Comparison of ENCODE assay signal across 10 cellular contexts in the genomic region with DNA sequence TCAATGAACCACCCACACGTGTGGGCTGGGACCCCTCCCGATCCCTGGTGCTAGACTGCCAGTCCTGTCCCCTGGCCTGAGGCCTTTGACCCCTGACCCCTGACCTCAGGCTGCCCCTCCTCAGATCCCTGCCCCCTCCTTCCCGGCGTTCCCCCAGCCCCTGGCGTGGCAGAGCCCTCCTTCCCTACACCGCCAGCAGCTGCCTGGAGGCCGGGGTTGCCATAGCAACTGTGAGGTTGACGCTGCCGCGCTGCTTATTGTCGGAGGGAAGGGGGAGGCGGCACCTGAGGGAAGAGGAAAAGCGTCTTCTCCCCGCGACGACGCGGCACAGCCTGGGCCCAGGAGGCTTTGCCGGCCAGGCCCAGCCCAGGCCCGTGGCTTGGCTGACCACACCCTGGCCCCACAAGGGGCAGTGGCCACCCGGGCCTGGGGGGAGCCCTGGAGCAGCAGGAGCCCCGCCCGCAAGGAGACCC. TPM values are rescaled to one million over a fixed set of nuclear protein-coding genes. Genes with fewer than 3 reads are reported as not detected.
DNase-seq lines count a peak whose midpoint lies in the region; ATAC-seq, FAIRE-seq and TF ChIP-seq lines count a peak whose summit lies in the region.
"Had no signal": no experiment of that assay in that cellular context is flagged by ENCODE, and none has a peak within 500 bp of the region (broad histone marks: within the 10 kb centered on the region; RNA-seq: fewer than 3 reads in every experiment).

No MANE protein-coding gene starts in this region.

- peak; percentile 4 for DNase-seq in NCI-H446 treated with DMSO at 0.1 percent for 48 hours (lab: John Stamatoyannopoulos, UW)
- peak; percentile 52 for DNase-seq in endothelial cell of umbilical vein (ENCODE audit: low read depth, low spot score)
- peak in 1 of 3 donors; percentile 61 for DNase-seq in mucosa of descending colon
- DNase-seq in D341Med (ENCODE audit: low spot score) = no peak
- DNase-seq in breast epithelium (ENCODE audit: low spot score in 2 of 2) = no peak
- DNase-seq in effector CD8-positive, alpha-beta T cell (lab: John Stamatoyannopoulos, UW) = no peak
- DNase-seq in globus pallidus (ENCODE audit: low spot score) = no peak
- DNase-seq: GDM1 had no signal

- no peaks in the 10 kb centered on the region for H4K20me1 ChIP-seq in endothelial cell of umbilical vein (replicated peaks; ENCODE audit: control insufficient read depth, extremely low read depth, insufficient read depth, low read length)

- CTCF ChIA-PET in endothelial cell of umbilical vein (lab: Charles Lee) = no interaction called here

- FAIRE-seq in endothelial cell of umbilical vein (lab: Jason Lieb, UNC) = no peak

- intact Hi-C loops in endothelial cell of umbilical vein (cut with micrococcal nuclease) = no loop called here
- intact Hi-C loops in mucosa of descending colon (cut with DNase I, micrococcal nuclease) = no loop called here
- intact Hi-C loops in breast epithelium (cut with DNase I; ENCODE audit: low total_unique reads) = no loop called here

- no peak overlapping the region for H2AFZ ChIP-seq in endothelial cell of umbilical vein (ENCODE audit: low read depth, low read length)

- no peaks in the 10 kb centered on the region for H3K27me3 ChIP-seq in endothelial cell of umbilical vein (ENCODE audit: control insufficient read depth in 2 of 2, insufficient read depth in 2 of 2, low read length in 2 of 2)
- H3K27me3 ChIP-seq in breast epithelium = no peaks in the 10 kb centered on the region

- TF ChIP-seq POLR2A in endothelial cell of umbilical vein (IDR thresholded peaks at IDR 0.05; ENCODE audit: low read depth, low read length) = no peak
- no peak for TF ChIP-seq POLR2A in breast epithelium (IDR thresholded peaks at IDR 0.05)

- dilution Hi-C loops in endothelial cell of umbilical vein (cut with MboI; ENCODE audit: extremely low pct_ligation_motif_present, low sequenced_read_pairs) = no loop called here

- BruUV-seq in endothelial cell of umbilical vein (replicated peaks; lab: Mats Ljungman, UMichigan) = no TSS peak

- H3K36me3 ChIP-seq in ES-I3 (ENCODE audit: insufficient read depth, low read length) (no peaks in the 10 kb centered on the region), endothelial cell of umbilical vein (ENCODE audit: control insufficient read depth in 2 of 2, extremely low read depth in 1 of 2, insufficient read depth in 2 of 2, low read length in 2 of 2) (peaks cover 43 to 78% of the 10 kb centered on the region in 2 experiments), mucosa of descending colon (ENCODE audit: low read depth) (no peaks in the 10 kb centered on the region), breast epithelium (no peaks in the 10 kb centered on the region)

- H3K4me3 ChIP-seq in endothelial cell of umbilical vein (replicated peaks in 1 of 3; ENCODE audit: insufficient read depth in 1 of 3, low read depth in 1 of 3, low read length in 3 of 3) = no peak overlapping the region
- H3K4me3 ChIP-seq in mucosa of descending colon = no peak overlapping the region
- H3K4me3 ChIP-seq in breast epithelium = no peak overlapping the region

- H3K9ac ChIP-seq in ES-I3 (ENCODE audit: low read depth, low read length) (peak overlapping the region; percentile 37; the same call in 1 of the 2 replicates), endothelial cell of umbilical vein (replicated peaks; ENCODE audit: extremely low read depth, insufficient read depth, low read length) (no peak overlapping the region)

- no peaks in the 10 kb centered on the region for H3K9me1 ChIP-seq in endothelial cell of umbilical vein (replicated peaks; ENCODE audit: control insufficient read depth, extremely low read depth, insufficient read depth, low read length)

- no peak overlapping the region for H3K4me2 ChIP-seq in endothelial cell of umbilical vein (ENCODE audit: insufficient read depth, low read length)

- H3K9me3 ChIP-seq in ES-I3 (ENCODE audit: control insufficient read depth, insufficient read depth, low read length) = no peaks in the 10 kb centered on the region
- H3K9me3 ChIP-seq in endothelial cell of umbilical vein (replicated peaks; ENCODE audit: control insufficient read depth, insufficient read depth, low read length) = no peaks in the 10 kb centered on the region
- no peaks in the 10 kb centered on the region for H3K9me3 ChIP-seq in mucosa of descending colon
- H3K9me3 ChIP-seq in breast epithelium = no peaks in the 10 kb centered on the region

- POLR2A ChIA-PET in endothelial cell of umbilical vein (lab: Charles Lee) = no interaction called here

- ATAC-seq in mucosa of descending colon = peak; percentile 51

- H3K27ac ChIP-seq in endothelial cell of umbilical vein (ENCODE audit: insufficient read depth, low read depth, low read length) (no peak overlapping the region), breast epithelium (no peak overlapping the region)

- no peak for TF ChIP-seq CTCF in endothelial cell of umbilical vein (IDR thresholded peaks at IDR 0.05; ENCODE audit: extremely low read depth in 1 of 2, insufficient read depth in 1 of 2, low read depth in 1 of 2, low read length in 2 of 2)
- TF ChIP-seq CTCF in mucosa of descending colon (IDR thresholded peaks at IDR 0.05) = no peak
- TF ChIP-seq CTCF in breast epithelium (IDR thresholded peaks at IDR 0.05) = no peak

- peaks cover 49% of the 10 kb centered on the region for H3K79me2 ChIP-seq in endothelial cell of umbilical vein (ENCODE audit: control insufficient read depth, insufficient read depth, low read length)

- H3K4me1 ChIP-seq in ES-I3 (ENCODE audit: insufficient read depth, low read length) (peaks cover 3% of the 10 kb centered on the region; the same call in 1 of the 2 replicates), endothelial cell of umbilical vein (ENCODE audit: control insufficient read depth, extremely low read depth, insufficient read depth, low read length) (no peaks in the 10 kb centered on the region), mucosa of descending colon (ENCODE audit: low read depth) (no peaks in the 10 kb centered on the region), breast epithelium (no peaks in the 10 kb centered on the region)

TF ChIP-seq in endothelial cell of umbilical vein, 7 proteins besides CTCF, POLR2A, EP300 and RAD21:
- no peak for TF ChIP-seq FOS (IDR thresholded peaks at IDR 0.05; ENCODE audit: borderline replicate concordance, insufficient read depth, low read length)
- no peak for TF ChIP-seq MYC (IDR thresholded peaks at IDR 0.05; ENCODE audit: low read depth, low read length)
- no peak for TF ChIP-seq GATA2 (IDR thresholded peaks at IDR 0.05; ENCODE audit: insufficient read depth, insufficient read length, low read depth, low read length)
- TF ChIP-seq, protein P1, sequence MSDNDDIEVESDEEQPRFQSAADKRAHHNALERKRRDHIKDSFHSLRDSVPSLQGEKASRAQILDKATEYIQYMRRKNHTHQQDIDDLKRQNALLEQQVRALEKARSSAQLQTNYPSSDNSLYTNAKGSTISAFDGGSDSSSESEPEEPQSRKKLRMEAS (IDR thresholded peaks at IDR 0.05; ENCODE audit: insufficient read depth, insufficient read length) = no peak
- no peak for TF ChIP-seq EZH2 (IDR thresholded peaks at IDR 0.05; ENCODE audit: borderline replicate concordance, low read depth, low read length, severe bottlenecking)
- TF ChIP-seq POLR2AphosphoS5 (IDR thresholded peaks at IDR 0.05; ENCODE audit: insufficient read depth, low read depth, low read length) = no peak
- TF ChIP-seq JUN (IDR thresholded peaks at IDR 0.05; ENCODE audit: borderline replicate concordance, insufficient read depth, insufficient read length, low read depth) = no peak

RNA-seq across cellular contexts. Expression of gene SHANK3, which starts 32.6 kb away (rescaled TPM):
- total RNA-seq in endothelial cell of umbilical vein (137 and 158 TPM in 2 replicates), mucosa of descending colon (10 to 100 TPM in 1 of 3 donors, 1 to 10 TPM in 2; 3.9 to 14.2 (median 7.1) TPM), breast epithelium (10 to 100 TPM in 1 of 3 donors, 1 to 10 TPM in 2; 4.8 to 28.8 (median 5.9) TPM)
- 26.1 and 29.7 TPM in 2 replicates for polyA plus RNA-seq in endothelial cell of umbilical vein
- 11.8 and 19.1 TPM in 2 replicates for polyA plus RNA-seq in endothelial cell of umbilical vein (2011; cell fraction: cytosol; rRNA removed)
- 180 and 181 TPM in 2 replicates for polyA plus RNA-seq in endothelial cell of umbilical vein (2011; cell fraction: nucleus; rRNA removed)
- polyA plus RNA-seq in endothelial cell of umbilical vein (2012) = 37.4 and 44.9 TPM in 2 replicates
- 21.8 and 32.5 TPM in 2 replicates for polyA minus RNA-seq in endothelial cell of umbilical vein
- not detected for polyA minus RNA-seq in endothelial cell of umbilical vein (2011; cell fraction: cytosol; rRNA and poly(A)+ RNA removed)
- 55.9 and 115 TPM in 2 replicates for polyA minus RNA-seq in endothelial cell of umbilical vein (2011; cell fraction: nucleus; rRNA and poly(A)+ RNA removed)

RNA-seq across cellular contexts. Expression of gene ACR, which starts 32.7 kb away (rescaled TPM):
- total RNA-seq in endothelial cell of umbilical vein = 4.1 and 4.9 TPM in 2 replicates
- polyA plus RNA-seq in endothelial cell of umbilical vein = 0.43 and 0.91 TPM in 2 replicates
- polyA plus RNA-seq in endothelial cell of umbilical vein (2011; cell fraction: cytosol; rRNA removed) = 0.21 and 0.25 TPM in 2 replicates
- polyA plus RNA-seq in endothelial cell of umbilical vein (2011; cell fraction: nucleus; rRNA removed) = 4.4 and 4.5 TPM in 2 replicates
- 0.60 and 0.82 TPM in 2 replicates for polyA plus RNA-seq in endothelial cell of umbilical vein (2012)
- 1.1 and 3.4 TPM in 2 replicates for polyA minus RNA-seq in endothelial cell of umbilical vein
- not detected for polyA minus RNA-seq in endothelial cell of umbilical vein (2011; cell fraction: cytosol; rRNA and poly(A)+ RNA removed)
- 2.6 and 4.5 TPM in 2 replicates for polyA minus RNA-seq in endothelial cell of umbilical vein (2011; cell fraction: nucleus; rRNA and poly(A)+ RNA removed)
- total RNA-seq in mucosa of descending colon = 1 to 10 TPM in 1 of 3 donors, under 1 TPM in 2; 0.41 to 1.4 (median 0.43) TPM
- total RNA-seq in breast epithelium = under 1 TPM in 2 of 3 donors, not detected in 1; 0.44 to 0.80 TPM
- total RNA-seq: HT1080 had no signal

Comparison
In these comparisons a context has a peak if more than half of its experiments do, and no peak if none do; other contexts are left out.
1. DNase-seq: peak in NCI-H446 treated with DMSO at 0.1 percent for 48 hours (single experiment) and endothelial cell of umbilical vein (single experiment); none in D341Med (single experiment), breast epithelium (0 of 2), effector CD8-positive, alpha-beta T cell (single experiment) and globus pallidus (single experiment).